ENCODE assay signal across 1 cellular context in genomic region chrX:49846545-49846944, GRCh38.
TF ChIP-seq lines count a peak whose summit lies in the region.

No MANE protein-coding gene starts in this region.

TF ChIP-seq in K562, 482 proteins besides CTCF, POLR2A, EP300 and RAD21 (continued from another document):
- TF ChIP-seq, protein P1, sequence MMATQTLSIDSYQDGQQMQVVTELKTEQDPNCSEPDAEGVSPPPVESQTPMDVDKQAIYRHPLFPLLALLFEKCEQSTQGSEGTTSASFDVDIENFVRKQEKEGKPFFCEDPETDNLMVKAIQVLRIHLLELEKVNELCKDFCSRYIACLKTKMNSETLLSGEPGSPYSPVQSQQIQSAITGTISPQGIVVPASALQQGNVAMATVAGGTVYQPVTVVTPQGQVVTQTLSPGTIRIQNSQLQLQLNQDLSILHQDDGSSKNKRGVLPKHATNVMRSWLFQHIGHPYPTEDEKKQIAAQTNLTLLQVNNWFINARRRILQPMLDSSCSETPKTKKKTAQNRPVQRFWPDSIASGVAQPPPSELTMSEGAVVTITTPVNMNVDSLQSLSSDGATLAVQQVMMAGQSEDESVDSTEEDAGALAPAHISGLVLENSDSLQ (IDR thresholded peaks at IDR 0.05): peak; percentile 66
- TF ChIP-seq ZNF589 (CRISPR knock-in tag; IDR thresholded peaks at IDR 0.05; ENCODE audit: low read depth): no peak
- TF ChIP-seq TARDBP (IDR thresholded peaks at IDR 0.05): no peak
- no peak for TF ChIP-seq PBX2 (CRISPR knock-in tag; IDR thresholded peaks at IDR 0.05; ENCODE audit: low read depth)
- TF ChIP-seq PBX2 (tag; conservative IDR thresholded peaks at IDR 0.05; ENCODE audit: low read depth): peak; percentile 59
- no peak for TF ChIP-seq MECOM (CRISPR knock-in tag; IDR thresholded peaks at IDR 0.05)
